6 cellular contexts compared by ENCODE assay signal in genomic region chr2:32691678-32692077, GRCh38.
"Had no signal": no experiment of that assay in that cellular context is flagged by ENCODE, and none has a peak within 500 bp of the region (broad histone marks: within the 10 kb centered on the region; RNA-seq: fewer than 3 reads in every experiment).

No MANE protein-coding gene starts in this region.

- ATAC-seq: HCT116 had no signal

- H3K9ac ChIP-seq: GM23248 had no signal

- H3K9me3 ChIP-seq: HAP-1 had no signal

- H3K27ac ChIP-seq: GM23248 had no signal

- H2AFZ ChIP-seq: GM23248 had no signal

- H3K36me3 ChIP-seq: HAP-1 had no signal

- DNase-seq: GM23248, GOT3, H7, IMR-90 had no signal

- H3K4me3 ChIP-seq: GM23248, HAP-1 had no signal
